Comparison of ENCODE assay signal across 11 cellular contexts in the genomic region with DNA sequence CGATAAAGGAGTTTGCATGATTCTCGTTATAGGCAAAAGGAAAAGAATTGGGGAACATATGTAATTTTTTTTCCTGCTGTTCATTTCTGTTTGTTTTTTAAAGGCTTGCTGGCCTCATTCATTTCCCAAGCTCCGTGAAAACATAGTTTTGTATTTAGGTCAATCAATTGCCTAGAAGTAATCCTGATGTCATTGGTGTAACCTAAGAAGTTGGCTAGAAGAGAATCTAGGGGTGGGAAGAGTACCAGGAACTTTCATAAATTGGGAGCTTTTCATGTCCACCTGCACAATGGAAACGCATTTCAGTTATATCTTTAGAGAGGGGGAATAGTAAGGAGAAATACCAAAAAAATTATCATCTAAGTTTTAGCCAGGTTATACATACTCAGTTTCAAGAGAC. TPM values are rescaled to one million over a fixed set of nuclear protein-coding genes. Genes with fewer than 3 reads are reported as not detected.
DNase-seq lines count a peak whose midpoint lies in the region; ATAC-seq and TF ChIP-seq lines count a peak whose summit lies in the region.
"Had no signal": no experiment of that assay in that cellular context is flagged by ENCODE, and none has a peak within 500 bp of the region (broad histone marks: within the 10 kb centered on the region; RNA-seq: fewer than 3 reads in every experiment).

No MANE protein-coding gene starts in this region.

- peaks cover 39% of the 10 kb centered on the region for H3K79me2 ChIP-seq in fibroblast of lung (ENCODE audit: control insufficient read depth, insufficient read depth, low read length)

- peaks cover 9% of the 10 kb centered on the region for H3K27me3 Mint-ChIP-seq in activated T-cell treated with anti-CD3 and anti-CD28 coated beads, Interleukin-2, amount 50 U/mL, for 72 hours (ENCODE audit: low read depth)
- peaks cover 2% of the 10 kb centered on the region for H3K27me3 Mint-ChIP-seq in activated T-helper 1 cell treated with anti-CD3 and anti-CD28 coated beads, Interleukin-12 subunit alpha, Interleukin-12 subunit beta, Interleukin-2, Interleukin-4 antibody, amounts not matched to agents 30 ng/mL and 10 ng/mL and 1 ng/mL, durations not matched to agents 14 hours and 24 hours and 36 hours (ENCODE audit: insufficient read depth)

- H3K4me3 Mint-ChIP-seq in activated T-cell treated with anti-CD3 and anti-CD28 coated beads, Interleukin-2, amount 50 U/mL, for 72 hours: peak overlapping the region; percentile 75 to 92
- H3K4me3 Mint-ChIP-seq in activated T-helper 1 cell treated with anti-CD3 and anti-CD28 coated beads, Interleukin-12 subunit alpha, Interleukin-12 subunit beta, Interleukin-2, Interleukin-4 antibody, amounts not matched to agents 30 ng/mL and 10 ng/mL and 1 ng/mL, durations not matched to agents 14 hours and 24 hours and 36 hours: peak overlapping the region; percentile 6
- peak overlapping the region; percentile 86 for H3K4me3 Mint-ChIP-seq in stimulated activated effector memory CD8-positive, alpha-beta T cell treated with anti-CD3 and anti-CD28 coated beads, Interleukin-12 subunit alpha, Interleukin-12 subunit beta, amount 100 ng/mL, for 72 hours

- no peak overlapping the region for H3K27ac ChIP-seq in fibroblast of lung (ENCODE audit: insufficient read depth, low read length)
- H3K27ac ChIP-seq: VCaP had no signal

- no peak overlapping the region for H3K9ac ChIP-seq in fibroblast of lung (ENCODE audit: insufficient read depth, low read length)

- peak overlapping the region in 1 of 4 experiments; percentile 3 for H3K4me3 ChIP-seq in fibroblast of lung (replicated peaks in 1 of 4; ENCODE audit: control extremely low read depth in 1 of 4, insufficient read depth in 1 of 4, low read depth in 3 of 4, low read length in 4 of 4)

- no peaks in the 10 kb centered on the region for H3K36me3 ChIP-seq in fibroblast of lung (ENCODE audit: control insufficient read depth, insufficient read depth, low read length)
- H3K36me3 ChIP-seq: right atrium auricular region had no signal

- H4K20me1 ChIP-seq in fibroblast of lung (ENCODE audit: control insufficient read depth, extremely low read depth, insufficient read depth, low read length): no peaks in the 10 kb centered on the region

- no peaks in the 10 kb centered on the region for H3K36me3 Mint-ChIP-seq in activated T-cell treated with anti-CD3 and anti-CD28 coated beads, Interleukin-2, amount 50 U/mL, for 72 hours (ENCODE audit: insufficient read depth in 2 of 2)
- H3K36me3 Mint-ChIP-seq in activated T-helper 1 cell treated with anti-CD3 and anti-CD28 coated beads, Interleukin-12 subunit alpha, Interleukin-12 subunit beta, Interleukin-2, Interleukin-4 antibody, amounts not matched to agents 30 ng/mL and 10 ng/mL and 1 ng/mL, durations not matched to agents 14 hours and 24 hours and 36 hours (ENCODE audit: low read depth): peaks cover 9% of the 10 kb centered on the region
- H3K36me3 Mint-ChIP-seq in stimulated activated effector memory CD8-positive, alpha-beta T cell treated with anti-CD3 and anti-CD28 coated beads, Interleukin-12 subunit alpha, Interleukin-12 subunit beta, amount 100 ng/mL, for 72 hours: peaks cover 9% of the 10 kb centered on the region

- no peak overlapping the region for H3K4me2 ChIP-seq in fibroblast of lung (ENCODE audit: extremely low read depth, insufficient read depth, low read length)

- H3K9me3 ChIP-seq in fibroblast of lung (ENCODE audit: control insufficient read depth, insufficient read depth, low read depth, low read length): no peaks in the 10 kb centered on the region
- H3K9me3 ChIP-seq: right atrium auricular region had no signal

- peaks cover 70% of the 10 kb centered on the region for H3K4me1 Mint-ChIP-seq in activated T-cell treated with anti-CD3 and anti-CD28 coated beads, Interleukin-2, amount 50 U/mL, for 72 hours (ENCODE audit: low read depth)
- H3K4me1 Mint-ChIP-seq in activated T-helper 1 cell treated with anti-CD3 and anti-CD28 coated beads, Interleukin-12 subunit alpha, Interleukin-12 subunit beta, Interleukin-2, Interleukin-4 antibody, amounts not matched to agents 30 ng/mL and 10 ng/mL and 1 ng/mL, durations not matched to agents 14 hours and 24 hours and 36 hours (ENCODE audit: low read depth): peaks cover 66% of the 10 kb centered on the region
- H3K4me1 Mint-ChIP-seq in stimulated activated effector memory CD8-positive, alpha-beta T cell treated with anti-CD3 and anti-CD28 coated beads, Interleukin-12 subunit alpha, Interleukin-12 subunit beta, amount 100 ng/mL, for 72 hours: peaks cover 47% of the 10 kb centered on the region

- no peak for DNase-seq in activated T-cell treated with anti-CD3 and anti-CD28 coated beads, Interleukin-2, amount 50 U/mL, for 72 hours
- no peak for DNase-seq in activated T-cell treated with anti-CD3 and anti-CD28 coated beads, Interleukin-2, amount 50 U/mL, for 48 hours
- no peak for DNase-seq in activated T-helper 1 cell treated with anti-CD3 and anti-CD28 coated beads, Interleukin-12 subunit alpha, Interleukin-12 subunit beta, Interleukin-2, Interleukin-4 antibody, amounts not matched to agents 30 ng/mL and 10 ng/mL and 1 ng/mL, durations not matched to agents 14 hours and 24 hours and 36 hours (ENCODE audit: low spot score)
- peak; percentile 29 to 39 for DNase-seq in fibroblast of lung (ENCODE audit: low read depth in 2 of 2)
- DNase-seq in stimulated activated effector memory CD8-positive, alpha-beta T cell treated with anti-CD3 and anti-CD28 coated beads, Interleukin-12 subunit alpha, Interleukin-12 subunit beta, amount 100 ng/mL, for 72 hours (ENCODE audit: low spot score in 2 of 2): no peak
- DNase-seq in NCI-H2107 (lab: John Stamatoyannopoulos, UW): no peak
- DNase-seq: activated effector memory CD4-positive, alpha-beta T cell treated with Interleukin-2 at 50 U/mL for 16 hours had no signal

- peaks cover 8% of the 10 kb centered on the region for H3K4me1 ChIP-seq in fibroblast of lung (ENCODE audit: control insufficient read depth, extremely low read depth, insufficient read depth, low read length)

- H3K27me3 ChIP-seq in fibroblast of lung (ENCODE audit: control insufficient read depth, insufficient read depth, low read length): no peaks in the 10 kb centered on the region
- H3K27me3 ChIP-seq: right atrium auricular region had no signal

- no peaks in the 10 kb centered on the region for H3K9me3 Mint-ChIP-seq in activated T-cell treated with anti-CD3 and anti-CD28 coated beads, Interleukin-2, amount 50 U/mL, for 72 hours
- no peaks in the 10 kb centered on the region for H3K9me3 Mint-ChIP-seq in activated T-helper 1 cell treated with anti-CD3 and anti-CD28 coated beads, Interleukin-12 subunit alpha, Interleukin-12 subunit beta, Interleukin-2, Interleukin-4 antibody, amounts not matched to agents 30 ng/mL and 10 ng/mL and 1 ng/mL, durations not matched to agents 14 hours and 24 hours and 36 hours
- no peaks in the 10 kb centered on the region for H3K9me3 Mint-ChIP-seq in stimulated activated effector memory CD8-positive, alpha-beta T cell treated with anti-CD3 and anti-CD28 coated beads, Interleukin-12 subunit alpha, Interleukin-12 subunit beta, amount 100 ng/mL, for 72 hours

- H3K27ac Mint-ChIP-seq in activated T-cell treated with anti-CD3 and anti-CD28 coated beads, Interleukin-2, amount 50 U/mL, for 72 hours: peak overlapping the region; percentile 69
- no peak overlapping the region for H3K27ac Mint-ChIP-seq in activated T-helper 1 cell treated with anti-CD3 and anti-CD28 coated beads, Interleukin-12 subunit alpha, Interleukin-12 subunit beta, Interleukin-2, Interleukin-4 antibody, amounts not matched to agents 30 ng/mL and 10 ng/mL and 1 ng/mL, durations not matched to agents 14 hours and 24 hours and 36 hours
- H3K27ac Mint-ChIP-seq in stimulated activated effector memory CD8-positive, alpha-beta T cell treated with anti-CD3 and anti-CD28 coated beads, Interleukin-12 subunit alpha, Interleukin-12 subunit beta, amount 100 ng/mL, for 72 hours: no peak overlapping the region

- no peak for ATAC-seq in activated T-cell treated with anti-CD3 and anti-CD28 coated beads, Interleukin-2, amount 50 U/mL, for 72 hours (replicated peaks in 1 of 2)
- ATAC-seq in stimulated activated effector memory CD8-positive, alpha-beta T cell treated with anti-CD3 and anti-CD28 coated beads, Interleukin-12 subunit alpha, Interleukin-12 subunit beta, amount 100 ng/mL, for 72 hours: no peak
- ATAC-seq in HG02884 (IDR thresholded peaks at IDR 0.05; ENCODE audit: unreplicated experiment) (no peak), GM18870 (IDR thresholded peaks at IDR 0.05; ENCODE audit: unreplicated experiment) (no peak)

- H2AFZ ChIP-seq in fibroblast of lung (ENCODE audit: low read length): no peak overlapping the region

- intact Hi-C loops in activated T-helper 1 cell treated with anti-CD3 and anti-CD28 coated beads, Interleukin-12 subunit alpha, Interleukin-12 subunit beta, Interleukin-2, Interleukin-4 antibody, amounts not matched to agents 30 ng/mL and 10 ng/mL and 1 ng/mL, durations not matched to agents 14 hours and 24 hours and 36 hours (cut with micrococcal nuclease): loop anchor here (1.0 to 10.0 kb wide), 4 partner anchors 11 to 338 kb away; no protein-coding TSS in a partner anchor

- no peak for TF ChIP-seq CTCF in fibroblast of lung (conservative IDR thresholded peaks at IDR 0.05 in 1 of 2, IDR thresholded peaks at IDR 0.05 in 1 of 2; ENCODE audit: low read depth in 1 of 2, low read length in 2 of 2)

RNA-seq across cellular contexts. Expression of a gene that starts 3.8 kb away (rescaled TPM):
- 10 to 100 TPM; 13.6 to 21.3 TPM for total RNA-seq in activated T-cell treated with anti-CD3 and anti-CD28 coated beads, Interleukin-2, amount 50 U/mL, for 72 hours
- total RNA-seq in activated T-helper 1 cell treated with anti-CD3 and anti-CD28 coated beads, Interleukin-12 subunit alpha, Interleukin-12 subunit beta, Interleukin-2, Interleukin-4 antibody, amounts not matched to agents 30 ng/mL and 10 ng/mL and 1 ng/mL, durations not matched to agents 14 hours and 24 hours and 36 hours: 27.5 and 28.3 TPM in 2 replicates
- total RNA-seq in fibroblast of lung: 29.8 and 58.5 TPM in 2 replicates
- 39.7 and 45.5 TPM in 2 replicates for polyA plus RNA-seq in fibroblast of lung
- polyA plus RNA-seq in fibroblast of lung (2012): 18.2 and 22.0 TPM in 2 replicates
- 9.3 and 38.8 TPM in 2 replicates for polyA minus RNA-seq in fibroblast of lung (ENCODE audit: low replicate concordance)

Comparison
In these comparisons a context has a peak if more than half of its experiments do, and no peak if none do; other contexts are left out.
1. DNase-seq: peak in fibroblast of lung (2 of 2); none in activated T-cell treated with anti-CD3 and anti-CD28 coated beads, Interleukin-2, amount 50 U/mL, for 72 hours (0 of 2), activated T-cell treated with anti-CD3 and anti-CD28 coated beads, Interleukin-2, amount 50 U/mL, for 48 hours (0 of 2), activated T-helper 1 cell treated with anti-CD3 and anti-CD28 coated beads, Interleukin-12 subunit alpha, Interleukin-12 subunit beta, Interleukin-2, Interleukin-4 antibody, amounts not matched to agents 30 ng/mL and 10 ng/mL and 1 ng/mL, durations not matched to agents 14 hours and 24 hours and 36 hours (single experiment), stimulated activated effector memory CD8-positive, alpha-beta T cell treated with anti-CD3 and anti-CD28 coated beads, Interleukin-12 subunit alpha, Interleukin-12 subunit beta, amount 100 ng/mL, for 72 hours (0 of 2) and NCI-H2107 (single experiment).
2. H3K4me3 Mint-ChIP-seq: peak in every context shown above with its lines; median percentile 86 in stimulated activated effector memory CD8-positive, alpha-beta T cell treated with anti-CD3 and anti-CD28 coated beads, Interleukin-12 subunit alpha, Interleukin-12 subunit beta, amount 100 ng/mL, for 72 hours; 84 in activated T-cell treated with anti-CD3 and anti-CD28 coated beads, Interleukin-2, amount 50 U/mL, for 72 hours; 6 in activated T-helper 1 cell treated with anti-CD3 and anti-CD28 coated beads, Interleukin-12 subunit alpha, Interleukin-12 subunit beta, Interleukin-2, Interleukin-4 antibody, amounts not matched to agents 30 ng/mL and 10 ng/mL and 1 ng/mL, durations not matched to agents 14 hours and 24 hours and 36 hours.